27 cellular contexts compared by ENCODE assay signal in genomic region chr2:197353393-197354168, GRCh38.
"Had no signal": no experiment of that assay in that cellular context is flagged by ENCODE, and none has a peak within 500 bp of the region (broad histone marks: within the 10 kb centered on the region; RNA-seq: fewer than 3 reads in every experiment).

No MANE protein-coding gene starts in this region.

- H3K36me3 Mint-ChIP-seq: natural killer cell, neural progenitor cell had no signal

- DNase-seq: activated B cell treated with CpG ODN at 0.5 μM for 24 hours; activated CD4-positive, alpha-beta T cell treated with anti-CD3 and anti-CD28 coated beads, Interleukin-2, amount 50 U/mL, for 4 hours; activated effector memory CD4-positive, alpha-beta T cell treated with anti-CD3 and anti-CD28 coated beads, Interleukin-2, amount 50 U/mL, for 16 hours; activated naive CD4-positive, alpha-beta T cell treated with anti-CD3 and anti-CD28 coated beads for 36 hours; activated naive CD8-positive, alpha-beta T cell treated with anti-CD3 and anti-CD28 coated beads, Interleukin-2, amount 10 ng/mL, durations not matched to agents 7 days and 5 days; activated T-cell treated with anti-CD3 and anti-CD28 coated beads for 4 hours; amniotic stem cell; caudate nucleus; foreskin fibroblast; heart left ventricle; kidney glomerular epithelial cell; left lung; lower lobe of right lung; mesendoderm; natural killer cell; occipital lobe; right cardiac atrium; spleen; substantia nigra; T-helper 2 cell; thyroid gland; upper lobe of left lung had no signal

- H3K9ac ChIP-seq: neural progenitor cell had no signal

- H2AFZ ChIP-seq: neural progenitor cell had no signal

- H3K9me3 Mint-ChIP-seq: activated B cell treated with CpG ODN at 0.5 μM for 24 hours; activated naive CD4-positive, alpha-beta T cell treated with anti-CD3 and anti-CD28 coated beads for 36 hours; activated T-helper 1 cell treated with anti-CD3 and anti-CD28 coated beads, Interleukin-12 subunit alpha, Interleukin-12 subunit beta, Interleukin-2, Interleukin-4 antibody, amounts not matched to agents 30 ng/mL and 10 ng/mL and 1 ng/mL, durations not matched to agents 14 hours and 24 hours and 36 hours; natural killer cell; neural progenitor cell; stimulated activated naive CD8-positive, alpha-beta T cell treated with anti-CD3 and anti-CD28 coated beads, Interleukin-15, Interleukin-2, amounts not matched to agents 100 ng/mL and 50 ng/mL, for 24 hours had no signal

- H3K4me3 Mint-ChIP-seq: activated B cell treated with CpG ODN at 0.5 μM for 24 hours; activated naive CD4-positive, alpha-beta T cell treated with anti-CD3 and anti-CD28 coated beads for 36 hours; activated naive CD8-positive, alpha-beta T cell treated with anti-CD3 and anti-CD28 coated beads, Interleukin-2, amount 10 ng/mL, durations not matched to agents 7 days and 5 days; activated T-helper 1 cell treated with anti-CD3 and anti-CD28 coated beads, Interleukin-12 subunit alpha, Interleukin-12 subunit beta, Interleukin-2, Interleukin-4 antibody, amounts not matched to agents 30 ng/mL and 10 ng/mL and 1 ng/mL, durations not matched to agents 14 hours and 24 hours and 36 hours; natural killer cell; neural progenitor cell; stimulated activated naive CD8-positive, alpha-beta T cell treated with anti-CD3 and anti-CD28 coated beads, Interleukin-15, Interleukin-2, amounts not matched to agents 100 ng/mL and 50 ng/mL, for 24 hours had no signal

- H3K4me3 ChIP-seq: heart left ventricle, left lung, lower lobe of right lung, neural progenitor cell, spleen, thyroid gland, upper lobe of left lung, vagina had no signal

- H3K4me1 Mint-ChIP-seq: activated B cell treated with CpG ODN at 0.5 μM for 24 hours, natural killer cell, neural progenitor cell had no signal

- H3K27ac ChIP-seq: heart left ventricle, left lung, lower lobe of right lung, neural progenitor cell, spleen, thyroid gland, upper lobe of left lung, vagina had no signal

- FAIRE-seq: endothelial cell of umbilical vein had no signal

- H3K36me3 ChIP-seq: heart left ventricle, left lung, lower lobe of right lung, neural progenitor cell, spleen, thyroid gland, upper lobe of left lung, vagina had no signal

- ATAC-seq: heart left ventricle, left lung, lower lobe of right lung, natural killer cell, right cardiac atrium had no signal

- H3K4me2 ChIP-seq: neural progenitor cell had no signal

- H3K27me3 ChIP-seq: heart left ventricle, left lung, neural progenitor cell, spleen, thyroid gland, upper lobe of left lung, vagina had no signal

- H3K4me1 ChIP-seq: heart left ventricle, left lung, lower lobe of right lung, neural progenitor cell, spleen, thyroid gland, upper lobe of left lung, vagina had no signal

- H3K9me3 ChIP-seq: heart left ventricle, left lung, lower lobe of right lung, spleen, thyroid gland, upper lobe of left lung, vagina had no signal

- H3K27ac Mint-ChIP-seq: activated B cell treated with CpG ODN at 0.5 μM for 24 hours; activated naive CD4-positive, alpha-beta T cell treated with anti-CD3 and anti-CD28 coated beads for 36 hours; activated naive CD8-positive, alpha-beta T cell treated with anti-CD3 and anti-CD28 coated beads, Interleukin-2, amount 10 ng/mL, durations not matched to agents 7 days and 5 days; activated T-helper 1 cell treated with anti-CD3 and anti-CD28 coated beads, Interleukin-12 subunit alpha, Interleukin-12 subunit beta, Interleukin-2, Interleukin-4 antibody, amounts not matched to agents 30 ng/mL and 10 ng/mL and 1 ng/mL, durations not matched to agents 14 hours and 24 hours and 36 hours; natural killer cell; neural progenitor cell; stimulated activated naive CD8-positive, alpha-beta T cell treated with anti-CD3 and anti-CD28 coated beads, Interleukin-15, Interleukin-2, amounts not matched to agents 100 ng/mL and 50 ng/mL, for 24 hours had no signal

- H3K27me3 Mint-ChIP-seq: activated B cell treated with CpG ODN at 0.5 μM for 24 hours; activated naive CD8-positive, alpha-beta T cell treated with anti-CD3 and anti-CD28 coated beads, Interleukin-2, amount 10 ng/mL, durations not matched to agents 7 days and 5 days; stimulated activated naive CD8-positive, alpha-beta T cell treated with anti-CD3 and anti-CD28 coated beads, Interleukin-15, Interleukin-2, amounts not matched to agents 100 ng/mL and 50 ng/mL, for 24 hours had no signal
